In the genomic region with DNA sequence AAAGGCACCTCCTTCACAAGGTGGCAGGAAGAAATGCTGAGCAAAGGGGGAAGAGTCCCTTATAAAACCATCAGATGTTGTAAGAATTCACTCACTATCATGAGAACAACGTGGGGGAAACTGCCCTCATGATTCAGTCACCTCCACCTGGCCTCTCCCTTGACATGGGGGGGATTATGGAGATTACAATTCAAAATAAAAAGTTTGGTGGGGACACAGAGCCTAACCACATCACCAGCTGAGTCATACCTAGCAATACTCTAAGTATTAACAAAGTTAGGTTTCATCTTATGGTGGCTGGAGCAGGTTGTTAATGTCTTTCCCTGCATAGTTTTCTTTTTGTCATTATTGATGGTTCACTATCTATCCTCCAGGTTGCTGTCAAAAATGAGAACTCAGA, we compare ENCODE assay signal across 18 cellular contexts.
DNase-seq lines count a peak whose midpoint lies in the region; ATAC-seq and TF ChIP-seq lines count a peak whose summit lies in the region.
"Had no signal": no experiment of that assay in that cellular context is flagged by ENCODE, and none has a peak within 500 bp of the region (broad histone marks: within the 10 kb centered on the region; RNA-seq: fewer than 3 reads in every experiment).

No MANE protein-coding gene starts in this region.

- POLR2A ChIA-PET in activated CD4-positive, alpha-beta T cell treated with anti-CD3 and anti-CD28 coated beads for 36 hours (lab: Charles Lee) = no interaction called here

- H3K27ac Mint-ChIP-seq in activated CD4-positive, alpha-beta T cell treated with anti-CD3 and anti-CD28 coated beads for 36 hours = no peak overlapping the region
- H3K27ac Mint-ChIP-seq in activated naive CD8-positive, alpha-beta T cell treated with anti-CD3 and anti-CD28 coated beads, Interleukin-2, amount 50 U/mL, for 24 hours = no peak overlapping the region
- no peak overlapping the region for H3K27ac Mint-ChIP-seq in activated naive CD8-positive, alpha-beta T cell treated with anti-CD3 and anti-CD28 coated beads for 36 hours
- H3K27ac Mint-ChIP-seq in stimulated activated naive CD8-positive, alpha-beta T cell treated with anti-CD3 and anti-CD28 coated beads, Interleukin-15, amount 100 ng/mL, for 72 hours = no peak overlapping the region
- H3K27ac Mint-ChIP-seq: CD4-positive, alpha-beta T cell had no signal

- no peaks in the 10 kb centered on the region for H3K9me3 ChIP-seq in upper lobe of right lung
- H3K9me3 ChIP-seq: A549, Caco-2 had no signal

- no peaks in the 10 kb centered on the region for H3K36me3 ChIP-seq in upper lobe of right lung

- no peak for DNase-seq in activated CD4-positive, alpha-beta T cell treated with anti-CD3 and anti-CD28 coated beads for 36 hours
- DNase-seq in activated CD4-positive, alpha-beta T cell treated with anti-CD3 and anti-CD28 coated beads for 4 hours = no peak
- DNase-seq in activated naive CD8-positive, alpha-beta T cell treated with anti-CD3 and anti-CD28 coated beads, Interleukin-2, amount 50 U/mL, for 24 hours = no peak
- DNase-seq in activated naive CD8-positive, alpha-beta T cell treated with anti-CD3 and anti-CD28 coated beads for 36 hours = no peak
- DNase-seq in kidney tubule cell (ENCODE audit: low spot score) (peak; percentile 62), NCI-H226 (no peak), upper lobe of right lung (no peak)
- peak in 1 of 2 donors; percentile 14 for DNase-seq in stimulated activated naive CD8-positive, alpha-beta T cell treated with anti-CD3 and anti-CD28 coated beads, Interleukin-15, amount 100 ng/mL, for 72 hours
- DNase-seq: AML-193; Caco-2; CD4-positive, alpha-beta T cell; DMS153; DMS79; GF-D8; H9 had no signal

- H3K4me1 Mint-ChIP-seq in activated CD4-positive, alpha-beta T cell treated with anti-CD3 and anti-CD28 coated beads for 36 hours = no peaks in the 10 kb centered on the region
- H3K4me1 Mint-ChIP-seq in activated naive CD8-positive, alpha-beta T cell treated with anti-CD3 and anti-CD28 coated beads, Interleukin-2, amount 50 U/mL, for 24 hours = peaks cover 6% of the 10 kb centered on the region
- peaks cover 7% of the 10 kb centered on the region for H3K4me1 Mint-ChIP-seq in activated naive CD8-positive, alpha-beta T cell treated with anti-CD3 and anti-CD28 coated beads for 36 hours
- H3K4me1 Mint-ChIP-seq in stimulated activated naive CD8-positive, alpha-beta T cell treated with anti-CD3 and anti-CD28 coated beads, Interleukin-15, amount 100 ng/mL, for 72 hours = peaks cover 7% of the 10 kb centered on the region

- ATAC-seq in activated CD4-positive, alpha-beta T cell treated with anti-CD3 and anti-CD28 coated beads for 36 hours = peak; percentile 36
- peak; percentile 54 for ATAC-seq in activated naive CD8-positive, alpha-beta T cell treated with anti-CD3 and anti-CD28 coated beads, Interleukin-2, amount 50 U/mL, for 24 hours
- ATAC-seq in stimulated activated naive CD8-positive, alpha-beta T cell treated with anti-CD3 and anti-CD28 coated beads, Interleukin-15, amount 100 ng/mL, for 72 hours = peak; percentile 86
- ATAC-seq in upper lobe of right lung = no peak
- ATAC-seq: A549 had no signal

- no peaks in the 10 kb centered on the region for H3K27me3 ChIP-seq in upper lobe of right lung

- intact Hi-C loops in activated CD4-positive, alpha-beta T cell treated with anti-CD3 and anti-CD28 coated beads for 36 hours (cut with DNase I, micrococcal nuclease) = no loop called here
- intact Hi-C loops in upper lobe of right lung (cut with DNase I) = no loop called here

- no peak overlapping the region for H3K4me3 ChIP-seq in upper lobe of right lung
- H3K4me3 ChIP-seq: A549 had no signal

- H3K9me3 Mint-ChIP-seq in activated CD4-positive, alpha-beta T cell treated with anti-CD3 and anti-CD28 coated beads for 36 hours (ENCODE audit: low read depth) = no peaks in the 10 kb centered on the region
- H3K9me3 Mint-ChIP-seq in activated naive CD8-positive, alpha-beta T cell treated with anti-CD3 and anti-CD28 coated beads, Interleukin-2, amount 50 U/mL, for 24 hours = no peaks in the 10 kb centered on the region
- H3K9me3 Mint-ChIP-seq in activated naive CD8-positive, alpha-beta T cell treated with anti-CD3 and anti-CD28 coated beads for 36 hours = no peaks in the 10 kb centered on the region
- H3K9me3 Mint-ChIP-seq in stimulated activated naive CD8-positive, alpha-beta T cell treated with anti-CD3 and anti-CD28 coated beads, Interleukin-15, amount 100 ng/mL, for 72 hours = no peaks in the 10 kb centered on the region
- H3K9me3 Mint-ChIP-seq: CD4-positive, alpha-beta T cell; H9 had no signal

- no peak for TF ChIP-seq CTCF in upper lobe of right lung (IDR thresholded peaks at IDR 0.05)

- H3K4me3 Mint-ChIP-seq in activated CD4-positive, alpha-beta T cell treated with anti-CD3 and anti-CD28 coated beads for 36 hours = no peak overlapping the region
- no peak overlapping the region for H3K4me3 Mint-ChIP-seq in activated naive CD8-positive, alpha-beta T cell treated with anti-CD3 and anti-CD28 coated beads, Interleukin-2, amount 50 U/mL, for 24 hours
- H3K4me3 Mint-ChIP-seq in activated naive CD8-positive, alpha-beta T cell treated with anti-CD3 and anti-CD28 coated beads for 36 hours = no peak overlapping the region
- H3K4me3 Mint-ChIP-seq in stimulated activated naive CD8-positive, alpha-beta T cell treated with anti-CD3 and anti-CD28 coated beads, Interleukin-15, amount 100 ng/mL, for 72 hours = no peak overlapping the region
- H3K4me3 Mint-ChIP-seq: CD4-positive, alpha-beta T cell; H9 had no signal

- H3K27me3 Mint-ChIP-seq in activated CD4-positive, alpha-beta T cell treated with anti-CD3 and anti-CD28 coated beads for 36 hours = no peaks in the 10 kb centered on the region
- H3K27me3 Mint-ChIP-seq in activated naive CD8-positive, alpha-beta T cell treated with anti-CD3 and anti-CD28 coated beads, Interleukin-2, amount 50 U/mL, for 24 hours = no peaks in the 10 kb centered on the region
- no peaks in the 10 kb centered on the region for H3K27me3 Mint-ChIP-seq in activated naive CD8-positive, alpha-beta T cell treated with anti-CD3 and anti-CD28 coated beads for 36 hours
- H3K27me3 Mint-ChIP-seq in stimulated activated naive CD8-positive, alpha-beta T cell treated with anti-CD3 and anti-CD28 coated beads, Interleukin-15, amount 100 ng/mL, for 72 hours = no peaks in the 10 kb centered on the region
- H3K27me3 Mint-ChIP-seq: CD4-positive, alpha-beta T cell had no signal

- no peaks in the 10 kb centered on the region for H3K4me1 ChIP-seq in upper lobe of right lung
- H3K4me1 ChIP-seq: A549, Caco-2 had no signal

- CTCF ChIA-PET in activated CD4-positive, alpha-beta T cell treated with anti-CD3 and anti-CD28 coated beads for 36 hours (lab: Charles Lee) = interaction anchor here (0.6 kb wide), 1 partner anchor 268 kb away, joined by 3 read pairs; no protein-coding TSS in a partner anchor

- no peaks in the 10 kb centered on the region for H3K36me3 Mint-ChIP-seq in activated CD4-positive, alpha-beta T cell treated with anti-CD3 and anti-CD28 coated beads for 36 hours (ENCODE audit: low read depth)
- no peaks in the 10 kb centered on the region for H3K36me3 Mint-ChIP-seq in activated naive CD8-positive, alpha-beta T cell treated with anti-CD3 and anti-CD28 coated beads, Interleukin-2, amount 50 U/mL, for 24 hours (ENCODE audit: low read depth)
- no peaks in the 10 kb centered on the region for H3K36me3 Mint-ChIP-seq in activated naive CD8-positive, alpha-beta T cell treated with anti-CD3 and anti-CD28 coated beads for 36 hours

- H3K27ac ChIP-seq in upper lobe of right lung = no peak overlapping the region
- H3K27ac ChIP-seq: 22Rv1, A549, C4-2B had no signal
